In genomic region chr20:25280574-25281535, GRCh38 we compare ENCODE assay signal across 11 cellular contexts. TPM values are rescaled to one million over a fixed set of nuclear protein-coding genes. Genes with fewer than 3 reads are reported as not detected.
DNase-seq lines count a peak whose midpoint lies in the region.
"Had no signal": no experiment of that assay in that cellular context is flagged by ENCODE, and none has a peak within 500 bp of the region (broad histone marks: within the 10 kb centered on the region; RNA-seq: fewer than 3 reads in every experiment).

No MANE protein-coding gene starts in this region.

- H3K4me1 ChIP-seq in endocrine pancreas (ENCODE audit: control insufficient read depth, insufficient read depth, low read length): no peaks in the 10 kb centered on the region
- H3K4me1 ChIP-seq in muscle layer of colon (ENCODE audit: insufficient read depth, low read length): no peaks in the 10 kb centered on the region

- peak; percentile 5 for DNase-seq in activated naive CD4-positive, alpha-beta T cell treated with anti-CD3 and anti-CD28 coated beads, Interleukin-2, amount 50 U/mL, for 16 hours
- no peak for DNase-seq in activated naive CD4-positive, alpha-beta T cell treated with Interleukin-2 at 50 U/mL for 16 hours
- DNase-seq in ureter (ENCODE audit: low spot score) (peak; percentile 39), retina (no peak), NCI-H748 (lab: John Stamatoyannopoulos, UW; ENCODE audit: unreplicated experiment) (no peak)
- DNase-seq in central memory CD4-positive, alpha-beta T cell: no peak
- DNase-seq: activated T-cell treated with anti-CD3 and anti-CD28 coated beads, Interleukin-2, amount 50 U/mL, for 4 hours; endodermal cell; trophoblast cell had no signal

- H3K9ac ChIP-seq in endocrine pancreas (ENCODE audit: control insufficient read depth, insufficient read depth, low read length) (peak overlapping the region; percentile 71), muscle layer of colon (ENCODE audit: low read length) (no peak overlapping the region)

- H3K9me3 ChIP-seq in endocrine pancreas (ENCODE audit: control insufficient read depth, low read length): no peaks in the 10 kb centered on the region
- H3K9me3 ChIP-seq in muscle layer of colon (ENCODE audit: low read length): no peaks in the 10 kb centered on the region

- H3K27me3 ChIP-seq in endocrine pancreas (ENCODE audit: control insufficient read depth, insufficient read depth, low read length): no peaks in the 10 kb centered on the region
- no peaks in the 10 kb centered on the region for H3K27me3 ChIP-seq in muscle layer of colon (ENCODE audit: control insufficient read depth in 1 of 2, insufficient read depth in 2 of 2, low read length in 2 of 2)

- no peaks in the 10 kb centered on the region for H3K36me3 ChIP-seq in endocrine pancreas (ENCODE audit: control insufficient read depth, insufficient read depth, low read length)
- peaks cover 86% of the 10 kb centered on the region for H3K36me3 ChIP-seq in muscle layer of colon (ENCODE audit: insufficient read depth, low read length)

- peak overlapping the region; percentile 27 for H3K27ac ChIP-seq in muscle layer of colon (ENCODE audit: low read depth, low read length)

- H3K4me3 ChIP-seq in endocrine pancreas (ENCODE audit: control insufficient read depth, insufficient read depth, low read length) (no peak overlapping the region), muscle layer of colon (ENCODE audit: low read depth in 1 of 2, low read length in 2 of 2) (no peak overlapping the region)

RNA-seq across cellular contexts. Expression of gene PYGB, which starts 33.0 kb away (rescaled TPM):
- 109 TPM for total RNA-seq in ureter

Comparison
In these comparisons a context has a peak if more than half of its experiments do, and no peak if none do; other contexts are left out.
1. DNase-seq: peak in activated naive CD4-positive, alpha-beta T cell treated with anti-CD3 and anti-CD28 coated beads, Interleukin-2, amount 50 U/mL, for 16 hours (single experiment) and ureter (single experiment); none in activated naive CD4-positive, alpha-beta T cell treated with Interleukin-2 at 50 U/mL for 16 hours (single experiment), retina (single experiment), NCI-H748 (single experiment) and central memory CD4-positive, alpha-beta T cell (single experiment).